Comparison of ENCODE assay signal across 13 cellular contexts in genomic region chr19:10189631-10190425, GRCh38. TPM values are rescaled to one million over a fixed set of nuclear protein-coding genes. Genes with fewer than 3 reads are reported as not detected.
DNase-seq lines count a peak whose midpoint lies in the region; ATAC-seq, FAIRE-seq and TF ChIP-seq lines count a peak whose summit lies in the region.
"Had no signal": no experiment of that assay in that cellular context is flagged by ENCODE, and none has a peak within 500 bp of the region (broad histone marks: within the 10 kb centered on the region; RNA-seq: fewer than 3 reads in every experiment).

No MANE protein-coding gene starts in this region.

- WGBS in K562 (ENCODE audit: insufficient coverage, low coverage, missing lambda C conversion rate) = 89% methylated on average over 11 of the region's 11 CpGs

- H3K27ac Mint-ChIP-seq in T-helper 17 cell = peak overlapping the region; percentile 47

- BruUV-seq in K562 (replicated peaks; lab: Mats Ljungman, UMichigan) = TSS peak; percentile 0

- no peak overlapping the region for H3K27ac ChIP-seq in K562 (ENCODE audit: extremely low read depth, low read depth, low read length)
- H3K27ac ChIP-seq: gastroesophageal sphincter had no signal

- TF ChIP-seq EP300 in K562 (IDR thresholded peaks at IDR 0.05; ENCODE audit: low read length) = no peak

- H3K9ac ChIP-seq in K562 (ENCODE audit: insufficient read depth in 1 of 2, low read depth in 2 of 2, low read length in 2 of 2) = no peak overlapping the region

- H3K27me3 Mint-ChIP-seq in activated T-cell treated with anti-CD3 and anti-CD28 coated beads, Interleukin-2, amount 50 U/mL, for 4 hours (ENCODE audit: low read depth) = no peaks in the 10 kb centered on the region
- no peaks in the 10 kb centered on the region for H3K27me3 Mint-ChIP-seq in T-helper 17 cell
- H3K27me3 Mint-ChIP-seq: naive B cell had no signal

- TF ChIP-seq POLR2A in K562 (conservative IDR thresholded peaks at IDR 0.05) = no peak

- no peak overlapping the region for H3K4me3 ChIP-seq in K562
- H3K4me3 ChIP-seq: gastroesophageal sphincter had no signal

- H2AFZ ChIP-seq in K562 (ENCODE audit: low read depth, low read length) = no peak overlapping the region

- POLR2A ChIA-PET in K562 (lab: Yijun Ruan, JAX) (interaction anchor here (0.8 to 2.1 kb wide), 7 partner anchors 10 to 98 kb away, joined by 3 to 6 read pairs (median 4); partner anchors contain the start of gene MRPL4), HEK293T (lab: Yijun Ruan, JAX) (no interaction called here)

- intact Hi-C loops in K562 (cut with micrococcal nuclease) = no loop called here

- no peak for DNase-seq in activated T-cell treated with anti-CD3 and anti-CD28 coated beads, Interleukin-2, amount 50 U/mL, for 4 hours
- no peak for DNase-seq in activated T-cell treated with anti-CD3 and anti-CD28 coated beads for 4 hours
- no peak for DNase-seq in T-helper 17 cell
- no peak for DNase-seq in K562 (ENCODE audit: extremely low read depth in 1 of 4, low spot score in 3 of 4)
- DNase-seq in stimulated activated CD8-positive, alpha-beta memory T cell treated with anti-CD3 and anti-CD28 coated beads, Interleukin-4, amount 100 ng/mL, for 24 hours (ENCODE audit: low read depth) = peak; percentile 8
- DNase-seq in HEK293T (ENCODE audit: extremely low spot score) = no peak
- DNase-seq: amniotic stem cell, KG1, naive B cell, small intestine had no signal

- H3K9me3 ChIP-seq in T-helper 17 cell (ENCODE audit: control insufficient read depth, low read length, poor library complexity, severe bottlenecking) (no peaks in the 10 kb centered on the region), K562 (replicated peaks; ENCODE audit: control insufficient read depth, insufficient read depth, low read depth, low read length) (no peaks in the 10 kb centered on the region)
- H3K9me3 ChIP-seq: gastroesophageal sphincter had no signal

- TF ChIP-seq RAD21 in K562 (CRISPR knock-in tag; conservative IDR thresholded peaks at IDR 0.05 in 1 of 2, IDR thresholded peaks at IDR 0.05 in 1 of 2) = no peak

- peaks cover 96% of the 10 kb centered on the region for H3K79me2 ChIP-seq in K562 (ENCODE audit: control insufficient read depth, insufficient read depth, low read length)

- peaks cover 74% of the 10 kb centered on the region for H3K36me3 ChIP-seq in K562 (ENCODE audit: control insufficient read depth, insufficient read depth, low read length)

- ATAC-seq in activated T-cell treated with anti-CD3 and anti-CD28 coated beads, Interleukin-2, amount 50 U/mL, for 4 hours = peak; percentile 38 to 50
- ATAC-seq in T-helper 17 cell = no peak
- ATAC-seq in K562 = no peak
- no peak for ATAC-seq in GM18867 (IDR thresholded peaks at IDR 0.05; ENCODE audit: unreplicated experiment)
- no peak for ATAC-seq in HG03460 (IDR thresholded peaks at IDR 0.05; ENCODE audit: unreplicated experiment)
- ATAC-seq: gastroesophageal sphincter had no signal

- peaks cover 13% of the 10 kb centered on the region for H3K36me3 Mint-ChIP-seq in activated T-cell treated with anti-CD3 and anti-CD28 coated beads, Interleukin-2, amount 50 U/mL, for 4 hours (ENCODE audit: insufficient read depth)
- no peaks in the 10 kb centered on the region for H3K36me3 Mint-ChIP-seq in T-helper 17 cell (ENCODE audit: low read depth)
- H3K36me3 Mint-ChIP-seq: naive B cell had no signal

- H3K4me1 ChIP-seq in K562 (replicated peaks in 1 of 2; ENCODE audit: control insufficient read depth in 2 of 2, insufficient read depth in 2 of 2, low read length in 2 of 2) = peaks cover 6 to 18% of the 10 kb centered on the region in 2 experiments; a peak in 4 of 5 replicates

- no peak overlapping the region for H3K4me2 ChIP-seq in K562 (ENCODE audit: insufficient read depth, low read length)

- peak overlapping the region; percentile 3 for H3K4me3 Mint-ChIP-seq in activated T-cell treated with anti-CD3 and anti-CD28 coated beads, Interleukin-2, amount 50 U/mL, for 4 hours
- no peak overlapping the region for H3K4me3 Mint-ChIP-seq in T-helper 17 cell

- no peaks in the 10 kb centered on the region for H3K9me3 Mint-ChIP-seq in activated T-cell treated with anti-CD3 and anti-CD28 coated beads, Interleukin-2, amount 50 U/mL, for 4 hours
- H3K9me3 Mint-ChIP-seq: naive B cell had no signal

- no peak for TF ChIP-seq CTCF in K562 (IDR thresholded peaks at IDR 0.05 in 2 of 3, conservative IDR thresholded peaks at IDR 0.05 in 1 of 3; ENCODE audit: insufficient read depth in 2 of 3, low read depth in 1 of 3, low read length in 3 of 3)

- CTCF ChIA-PET in K562 (lab: Yijun Ruan, JAX; ENCODE audit: low intra/inter-chr PET ratio) (no interaction called here), HEK293T (lab: Yijun Ruan, JAX) (no interaction called here)

- no peaks in the 10 kb centered on the region for H3K27me3 ChIP-seq in K562 (ENCODE audit: control insufficient read depth in 2 of 2, insufficient read depth in 2 of 2, low read length in 2 of 2)
- H3K27me3 ChIP-seq: gastroesophageal sphincter had no signal

- no peaks in the 10 kb centered on the region for H3K9me1 ChIP-seq in K562 (ENCODE audit: control insufficient read depth, insufficient read depth, low read length)

- H4K20me1 ChIP-seq in K562 (replicated peaks; ENCODE audit: control insufficient read depth, insufficient read depth, low read length) = peaks cover 30% of the 10 kb centered on the region

- in situ Hi-C loops in K562 (cut with MboI) = no loop called here

- no peak for FAIRE-seq in K562 (lab: Jason Lieb, UNC)
- FAIRE-seq: small intestine had no signal

- H3K4me1 Mint-ChIP-seq in activated T-cell treated with anti-CD3 and anti-CD28 coated beads, Interleukin-2, amount 50 U/mL, for 4 hours (ENCODE audit: low read depth) = peaks cover 38% of the 10 kb centered on the region
- H3K4me1 Mint-ChIP-seq in T-helper 17 cell = peaks cover 27% of the 10 kb centered on the region

TF ChIP-seq in K562, 482 proteins besides CTCF, POLR2A, EP300 and RAD21 (continues in another document):
- no peak for TF ChIP-seq BRCA1 (IDR thresholded peaks at IDR 0.05)
- no peak for TF ChIP-seq BRCA1 (CRISPR knock-in tag; IDR thresholded peaks at IDR 0.05)
- TF ChIP-seq SMARCE1 (IDR thresholded peaks at IDR 0.05) = no peak

TF ChIP-seq in HEK293T, 16 proteins besides CTCF, POLR2A, EP300 and RAD21 (continues in another document):
- no peak for TF ChIP-seq BHLHE40 (IDR thresholded peaks at IDR 0.05; ENCODE audit: borderline replicate concordance)
- no peak for TF ChIP-seq ELF4 (IDR thresholded peaks at IDR 0.05)
- no peak for TF ChIP-seq SP1 (IDR thresholded peaks at IDR 0.05)
- no peak for TF ChIP-seq TARDBP (IDR thresholded peaks at IDR 0.05)
- TF ChIP-seq FOXA1 (IDR thresholded peaks at IDR 0.05) = no peak
- no peak for TF ChIP-seq NFRKB (IDR thresholded peaks at IDR 0.05)
- no peak for TF ChIP-seq HDGF (IDR thresholded peaks at IDR 0.05; ENCODE audit: borderline replicate concordance)
- TF ChIP-seq ARNT (IDR thresholded peaks at IDR 0.05) = no peak
- no peak for TF ChIP-seq CTBP1 (IDR thresholded peaks at IDR 0.05; ENCODE audit: borderline replicate concordance)

RNA-seq across cellular contexts. Expression of gene DNMT1, which starts 4.9 kb away (rescaled TPM):
- 100 to 1,000 TPM; 353 to 433 (median 355) TPM for total RNA-seq in activated T-cell treated with anti-CD3 and anti-CD28 coated beads, Interleukin-2, amount 50 U/mL, for 4 hours
- total RNA-seq in T-helper 17 cell (100 to 1,000 TPM; 204 to 229 TPM), K562 (2014; rRNA removed) (121 and 133 TPM in 2 replicates), K562 (2014; rRNA removed; fragmentation: Illumina TruSeq; extraction: Trizol) (104 and 131 TPM in 2 replicates), K562 (2015; rRNA removed; fragmentation: Illumina TruSeq; extraction: Trizol) (80.1 and 84.8 TPM in 2 replicates), K562 (2021) (261 and 271 TPM in 2 replicates)
- total RNA-seq in K562 (2011; cell fraction: chromatin; rRNA removed; ENCODE audit: low replicate concordance) = 743 and 899 TPM in 2 replicates
- 373 and 377 TPM in 2 replicates for total RNA-seq in K562 (2011; cell fraction: nucleolus; rRNA removed)
- 405 and 438 TPM in 2 replicates for total RNA-seq in K562 (2011; cell fraction: nucleoplasm; rRNA removed)
- polyA plus RNA-seq in K562 (2011; rRNA removed) (88.6 and 150 TPM in 2 replicates), K562 (2014; fragmentation: Illumina TruSeq; extraction: Trizol) (163 and 181 TPM in 2 replicates), K562 (2014; fragmentation: Nextera tagmentation; extraction: Ambion mirVana) (100 to 1,000 TPM in 1 of 2 experiments, 10 to 100 TPM in 1; 95.0 to 159 TPM), K562 (2014; rRNA removed) (111 and 126 TPM in 2 replicates)
- 48.0 and 61.3 TPM in 2 replicates for polyA plus RNA-seq in K562 (2011; cell fraction: cytosol; rRNA removed)
- polyA plus RNA-seq in K562 (2011; cell fraction: nucleus; rRNA removed) = 345 and 363 TPM in 2 replicates
- polyA plus RNA-seq in K562 (2012) = 147 and 255 TPM in 2 replicates
- 116 and 118 TPM in 2 replicates for polyA minus RNA-seq in K562 (2011; rRNA and poly(A)+ RNA removed)
- polyA minus RNA-seq in K562 (2011; cell fraction: cytosol; rRNA and poly(A)+ RNA removed) = 97.3 and 133 TPM in 2 replicates
- polyA minus RNA-seq in K562 (2011; cell fraction: nucleus; rRNA and poly(A)+ RNA removed) = 89.7 and 106 TPM in 2 replicates

RNA-seq across cellular contexts. Expression of gene S1PR2, which starts 41.3 kb away (rescaled TPM):
- 10 to 100 TPM; 15.0 to 18.4 (median 16.0) TPM for total RNA-seq in activated T-cell treated with anti-CD3 and anti-CD28 coated beads, Interleukin-2, amount 50 U/mL, for 4 hours
- total RNA-seq in T-helper 17 cell (10 to 100 TPM; 14.2 to 18.1 TPM), K562 (2014; rRNA removed) (2.0 and 2.5 TPM in 2 replicates), K562 (2014; rRNA removed; fragmentation: Illumina TruSeq; extraction: Trizol) (1.3 and 1.5 TPM in 2 replicates), K562 (2015; rRNA removed; fragmentation: Illumina TruSeq; extraction: Trizol) (1.9 and 2.0 TPM in 2 replicates), K562 (2021) (3.8 and 3.9 TPM in 2 replicates)
- 6.5 and 16.7 TPM in 2 replicates for total RNA-seq in K562 (2011; cell fraction: chromatin; rRNA removed; ENCODE audit: low replicate concordance)
- 14.1 and 14.8 TPM in 2 replicates for total RNA-seq in K562 (2011; cell fraction: nucleolus; rRNA removed)
- total RNA-seq in K562 (2011; cell fraction: nucleoplasm; rRNA removed) = 9.9 and 11.3 TPM in 2 replicates
- polyA plus RNA-seq in K562 (2011; rRNA removed) (1.5 and 2.1 TPM in 2 replicates), K562 (2014; fragmentation: Illumina TruSeq; extraction: Trizol) (1.6 TPM in 2 replicates), K562 (2014; fragmentation: Nextera tagmentation; extraction: Ambion mirVana) (1 to 10 TPM; 1.9 to 2.2 TPM), K562 (2014; rRNA removed) (1.9 and 2.0 TPM in 2 replicates)
- polyA plus RNA-seq in K562 (2011; cell fraction: cytosol; rRNA removed) = 2.7 and 4.7 TPM in 2 replicates
- 2.1 and 2.9 TPM in 2 replicates for polyA plus RNA-seq in K562 (2011; cell fraction: nucleus; rRNA removed)
- 1.1 and 1.2 TPM in 2 replicates for polyA plus RNA-seq in K562 (2012)
- 2.5 and 3.3 TPM in 2 replicates for polyA minus RNA-seq in K562 (2011; rRNA and poly(A)+ RNA removed)
- polyA minus RNA-seq in K562 (2011; cell fraction: cytosol; rRNA and poly(A)+ RNA removed) = 3.3 and 3.4 TPM in 2 replicates
- polyA minus RNA-seq in K562 (2011; cell fraction: nucleus; rRNA and poly(A)+ RNA removed) = 1.6 and 2.2 TPM in 2 replicates

Comparison
In these comparisons a context has a peak if more than half of its experiments do, and no peak if none do; other contexts are left out.
1. ATAC-seq: peak in activated T-cell treated with anti-CD3 and anti-CD28 coated beads, Interleukin-2, amount 50 U/mL, for 4 hours (2 of 2); none in T-helper 17 cell (single experiment), K562 (single experiment), GM18867 (single experiment) and HG03460 (single experiment).